Comparison of ENCODE assay signal across 15 cellular contexts in genomic region chr9:113973963-113974413, GRCh38.
DNase-seq lines count a peak whose midpoint lies in the region; ATAC-seq and TF ChIP-seq lines count a peak whose summit lies in the region.
"Had no signal": no experiment of that assay in that cellular context is flagged by ENCODE, and none has a peak within 500 bp of the region (broad histone marks: within the 10 kb centered on the region; RNA-seq: fewer than 3 reads in every experiment).

No MANE protein-coding gene starts in this region.

- TF ChIP-seq CTCF in hepatocyte (IDR thresholded peaks at IDR 0.05; ENCODE audit: poor library complexity), result no peak

- H3K9me3 ChIP-seq in hepatocyte (ENCODE audit: low read depth), result no peaks in the 10 kb centered on the region

- H3K36me3 ChIP-seq in hepatocyte (replicated peaks; ENCODE audit: insufficient read depth, low read depth), result no peaks in the 10 kb centered on the region

- 85% methylated on average over 5 of the region's 5 CpGs for WGBS in hepatocyte (ENCODE audit: low lambda C conversion rate, missing lambda C conversion rate)

- H3K4me2 ChIP-seq in hepatocyte, result peak overlapping the region; percentile 5

- DNase-seq in GM03348 (ENCODE audit: low spot score) (peak; percentile 69), NCI-H226 (peak; percentile 93), hepatocyte (ENCODE audit: low spot score) (no peak), renal cortical epithelial cell (ENCODE audit: low read depth) (peak; percentile 50), cerebellar cortex (ENCODE audit: low spot score) (no peak), Kasumi-1 (lab: John Stamatoyannopoulos, UW) (no peak)
- DNase-seq: activated CD4-positive, alpha-beta T cell treated with anti-CD3 and anti-CD28 coated beads, Interleukin-2, amount 50 U/mL, for 48 hours; CD8-positive, alpha-beta T cell; immature natural killer cell; SHP77 treated with DMSO at 0.1 percent for 48 hours; stimulated activated CD4-positive, alpha-beta T cell treated with anti-CD3 and anti-CD28 coated beads, Interleukin-2, amount 100 ng/mL, for 48 hours; T1000 had no signal

- no peaks in the 10 kb centered on the region for H3K9me2 ChIP-seq in hepatocyte (replicated peaks; ENCODE audit: insufficient read depth)

- peaks cover 20% of the 10 kb centered on the region for H3K79me2 ChIP-seq in hepatocyte

- peak overlapping the region; percentile 33 for H3K27ac ChIP-seq in hepatocyte

- H4K20me1 ChIP-seq in hepatocyte (ENCODE audit: insufficient read depth, poor library complexity, severe bottlenecking), result no peaks in the 10 kb centered on the region

- no peaks in the 10 kb centered on the region for H3K27me3 ChIP-seq in hepatocyte

- ATAC-seq in GM21723 (IDR thresholded peaks at IDR 0.05; ENCODE audit: unreplicated experiment) (no peak), GM18909 (IDR thresholded peaks at IDR 0.05; ENCODE audit: poor library complexity, unreplicated experiment) (no peak)
- ATAC-seq: CD8-positive, alpha-beta T cell; HCT116 had no signal

- peaks cover 9% of the 10 kb centered on the region for H3K4me1 ChIP-seq in hepatocyte (ENCODE audit: insufficient read depth)

- no peak overlapping the region for H3K4me3 ChIP-seq in hepatocyte

- H2AFZ ChIP-seq in hepatocyte, result no peak overlapping the region

Comparison
In these comparisons a context has a peak if more than half of its experiments do, and no peak if none do; other contexts are left out.
1. DNase-seq: peak in GM03348 (single experiment), NCI-H226 (single experiment) and renal cortical epithelial cell (single experiment); none in hepatocyte (single experiment), cerebellar cortex (single experiment) and Kasumi-1 (0 of 2).